In genomic region chr12:46958599-46959290, GRCh38 we compare ENCODE assay signal across 16 cellular contexts.
"Had no signal": no experiment of that assay in that cellular context is flagged by ENCODE, and none has a peak within 500 bp of the region (broad histone marks: within the 10 kb centered on the region; RNA-seq: fewer than 3 reads in every experiment).

No MANE protein-coding gene starts in this region.

- DNase-seq: activated CD4-positive, alpha-beta memory T cell treated with anti-CD3 and anti-CD28 coated beads, Interleukin-2, amount 10 ng/mL, durations not matched to agents 7 days and 5 days; activated CD4-positive, alpha-beta T cell treated with anti-CD3 and anti-CD28 coated beads for 36 hours; activated gamma-delta T cell treated with Interleukin-2 at 50 U/mL for 16 hours; activated naive CD8-positive, alpha-beta T cell treated with anti-CD3 and anti-CD28 coated beads for 36 hours; activated T-cell treated with anti-CD3 and anti-CD28 coated beads, Interleukin-2, amount 50 U/mL, for 72 hours; endodermal cell; hypothalamus; left cardiac atrium; mucosa of descending colon; nucleus accumbens; sigmoid colon; stimulated activated CD4-positive, alpha-beta T cell treated with anti-CD3 and anti-CD28 coated beads, Interleukin-15, amount 100 ng/mL, for 24 hours; stimulated activated CD4-positive, alpha-beta T cell treated with anti-CD3 and anti-CD28 coated beads, Interleukin-4, amount 100 ng/mL, for 4 hours; stimulated activated naive CD8-positive, alpha-beta T cell treated with anti-CD3 and anti-CD28 coated beads, Interleukin-15, amount 100 ng/mL, for 72 hours had no signal

- H3K9me3 ChIP-seq: mucosa of descending colon, sigmoid colon, thoracic aorta had no signal

- H3K36me3 ChIP-seq: sigmoid colon, thoracic aorta had no signal

- H3K27me3 ChIP-seq: sigmoid colon had no signal

- H3K4me3 ChIP-seq: mucosa of descending colon, sigmoid colon, thoracic aorta had no signal

- H3K27ac ChIP-seq: sigmoid colon, thoracic aorta, VCaP had no signal
